Comparison of ENCODE assay signal across 1 cellular context in the genomic region with DNA sequence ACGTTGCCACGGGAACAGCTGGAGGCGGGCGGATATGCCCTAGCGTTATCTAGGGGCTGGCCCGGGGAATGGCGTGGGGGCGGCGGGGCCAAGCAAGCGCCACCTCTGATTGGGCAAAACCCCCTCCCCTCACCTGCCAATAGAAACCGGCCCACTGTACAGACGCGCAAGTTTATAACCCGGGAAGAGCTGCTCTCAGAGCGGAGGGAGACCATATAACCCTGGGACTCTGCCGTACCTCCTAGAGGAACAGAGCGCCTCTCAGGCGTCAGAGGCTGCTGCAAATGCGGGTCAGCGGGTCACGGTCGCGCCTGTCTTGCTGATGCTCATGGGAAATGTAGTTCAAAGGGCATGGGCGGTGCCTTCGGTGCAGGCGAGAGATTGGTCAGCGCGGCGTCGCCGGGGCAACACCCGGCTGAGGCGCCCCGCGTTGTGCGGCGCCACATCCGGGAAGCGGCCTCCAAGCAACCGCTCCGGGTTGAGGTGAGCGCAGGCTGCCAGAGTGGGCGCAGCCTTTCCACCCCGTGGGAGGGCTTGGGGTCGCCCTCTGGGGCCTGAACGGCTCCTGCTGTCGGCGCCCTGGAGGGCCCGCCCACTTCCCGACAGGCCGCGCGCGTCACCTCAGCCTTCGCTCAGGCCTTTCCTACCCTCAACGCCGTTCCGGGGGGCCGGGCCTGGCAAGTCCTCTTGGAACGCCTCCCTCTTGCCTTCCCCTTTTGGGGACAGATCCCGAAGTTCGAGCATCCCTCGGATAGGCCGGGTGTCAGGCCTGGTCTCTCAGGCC.
TF ChIP-seq lines count a peak whose summit lies in the region.

A gene (plus strand): TSS at position 639 of the 784 bp plus-strand sequence. CDS start 867 bp downstream, outside the sequence.

TF ChIP-seq in WTC11, 78 proteins besides CTCF, POLR2A, EP300 and RAD21 (continued from another document):
- TF ChIP-seq, protein P1, sequence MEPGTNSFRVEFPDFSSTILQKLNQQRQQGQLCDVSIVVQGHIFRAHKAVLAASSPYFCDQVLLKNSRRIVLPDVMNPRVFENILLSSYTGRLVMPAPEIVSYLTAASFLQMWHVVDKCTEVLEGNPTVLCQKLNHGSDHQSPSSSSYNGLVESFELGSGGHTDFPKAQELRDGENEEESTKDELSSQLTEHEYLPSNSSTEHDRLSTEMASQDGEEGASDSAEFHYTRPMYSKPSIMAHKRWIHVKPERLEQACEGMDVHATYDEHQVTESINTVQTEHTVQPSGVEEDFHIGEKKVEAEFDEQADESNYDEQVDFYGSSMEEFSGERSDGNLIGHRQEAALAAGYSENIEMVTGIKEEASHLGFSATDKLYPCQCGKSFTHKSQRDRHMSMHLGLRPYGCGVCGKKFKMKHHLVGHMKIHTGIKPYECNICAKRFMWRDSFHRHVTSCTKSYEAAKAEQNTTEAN (CRISPR knock-in tag; IDR thresholded peaks at IDR 0.05): 0 out of 2 replicates have a peak, but pooled peaks have one; percentile 14
- TF ChIP-seq ZNF138 (CRISPR knock-in tag; conservative IDR thresholded peaks at IDR 0.05) (no peak; the same call in 1 of the 2 replicates), NFATC4 (CRISPR knock-in tag; IDR thresholded peaks at IDR 0.05) (no peak), NR1H2 (CRISPR knock-in tag; IDR thresholded peaks at IDR 0.05) (no peak), ZNF671 (CRISPR knock-in tag; IDR thresholded peaks at IDR 0.05) (no peak), PRRX2 (CRISPR knock-in tag; IDR thresholded peaks at IDR 0.05) (no peak)
